17 cellular contexts compared by ENCODE assay signal in genomic region chr3:69339766-69340165, GRCh38. TPM values are rescaled to one million over a fixed set of nuclear protein-coding genes. Genes with fewer than 3 reads are reported as not detected.
DNase-seq lines count a peak whose midpoint lies in the region; ATAC-seq, FAIRE-seq and TF ChIP-seq lines count a peak whose summit lies in the region.
"Had no signal": no experiment of that assay in that cellular context is flagged by ENCODE, and none has a peak within 500 bp of the region (broad histone marks: within the 10 kb centered on the region; RNA-seq: fewer than 3 reads in every experiment).

No MANE protein-coding gene starts in this region.

- H3K27me3 ChIP-seq in H7 (ENCODE audit: control insufficient read depth, insufficient read depth, low read length) (no peaks in the 10 kb centered on the region), neutrophil (no peaks in the 10 kb centered on the region), small intestine (ENCODE audit: control insufficient read depth in 2 of 2, insufficient read depth in 2 of 2, low read length in 2 of 2) (no peaks in the 10 kb centered on the region)

- H3K4me1 ChIP-seq in neutrophil (ENCODE audit: control insufficient read depth in 1 of 2, insufficient read depth in 1 of 2, low read depth in 1 of 2, low read length in 1 of 2), result peaks cover 13 to 32% of the 10 kb centered on the region in 2 experiments
- H3K4me1 ChIP-seq in small intestine (ENCODE audit: control insufficient read depth in 2 of 2, insufficient read depth in 1 of 2, low read depth in 1 of 2, low read length in 1 of 2), result no peaks in the 10 kb centered on the region

- DNase-seq in H7 (peak; percentile 6), SK-N-DZ (ENCODE audit: low spot score) (peak; percentile 87), Right ventricle myocardium superior (no peak), RPMI8226 (no peak), small intestine (no peak)
- DNase-seq in activated T-cell treated with anti-CD3 and anti-CD28 coated beads, Interleukin-2, amount 50 U/mL, for 72 hours, result no peak
- DNase-seq: activated CD4-positive, alpha-beta T cell treated with anti-CD3 and anti-CD28 coated beads, Interleukin-2, amount 50 U/mL, for 48 hours; activated T-cell treated with anti-CD3 and anti-CD28 coated beads, Interleukin-2, amount 50 U/mL, for 1 hour; NCI-H2029 treated with DMSO at 0.1 percent for 48 hours; NCI-H524 treated with DMSO at 0.1 percent for 48 hours; stimulated activated naive CD8-positive, alpha-beta T cell treated with anti-CD3 and anti-CD28 coated beads, Interleukin-15, Interleukin-2, amounts not matched to agents 100 U/mL and 50 U/mL, for 24 hours had no signal

- H3K27me3 Mint-ChIP-seq in activated T-cell treated with anti-CD3 and anti-CD28 coated beads, Interleukin-2, amount 50 U/mL, for 72 hours (ENCODE audit: low read depth), result peaks cover 10% of the 10 kb centered on the region
- H3K27me3 Mint-ChIP-seq: activated naive CD8-positive, alpha-beta T cell; type B pancreatic cell had no signal

- peaks cover 1 to 4% of the 10 kb centered on the region in 2 donors for H3K36me3 Mint-ChIP-seq in activated T-cell treated with anti-CD3 and anti-CD28 coated beads, Interleukin-2, amount 50 U/mL, for 72 hours (ENCODE audit: insufficient read depth in 2 of 2)
- H3K36me3 Mint-ChIP-seq: type B pancreatic cell had no signal

- H3K27ac ChIP-seq in neutrophil (peak overlapping the region; percentile 71), small intestine (ENCODE audit: low read depth in 1 of 2, low read length in 1 of 2) (no peak overlapping the region)

- no peak for FAIRE-seq in small intestine (lab: Jason Lieb, UNC)

- no peaks in the 10 kb centered on the region for H3K4me1 Mint-ChIP-seq in activated T-cell treated with anti-CD3 and anti-CD28 coated beads, Interleukin-2, amount 50 U/mL, for 72 hours (ENCODE audit: low read depth)
- H3K4me1 Mint-ChIP-seq: B cell, neural crest cell had no signal

- H3K9me3 ChIP-seq in neutrophil (no peaks in the 10 kb centered on the region), small intestine (ENCODE audit: control insufficient read depth, low read depth) (no peaks in the 10 kb centered on the region)

- no peak for TF ChIP-seq CTCF in neutrophil (IDR thresholded peaks at IDR 0.05)

- H3K27ac Mint-ChIP-seq in activated T-cell treated with anti-CD3 and anti-CD28 coated beads, Interleukin-2, amount 50 U/mL, for 72 hours, result no peak overlapping the region
- H3K27ac Mint-ChIP-seq: activated naive CD8-positive, alpha-beta T cell; B cell; type B pancreatic cell had no signal

- WGBS in small intestine, 3 donors, result 69 to 94% (median 82%) methylated on average over 1 of the region's 1 CpG

- ATAC-seq in Right ventricle myocardium superior (ENCODE audit: poor library complexity) (peak; percentile 42), GM21367 (IDR thresholded peaks at IDR 0.05; ENCODE audit: unreplicated experiment) (no peak)
- no peak for ATAC-seq in activated T-cell treated with anti-CD3 and anti-CD28 coated beads, Interleukin-2, amount 50 U/mL, for 72 hours (replicated peaks in 1 of 2)
- ATAC-seq: stimulated activated naive CD8-positive, alpha-beta T cell treated with anti-CD3 and anti-CD28 coated beads, Interleukin-15, Interleukin-2, amounts not matched to agents 100 U/mL and 50 U/mL, for 24 hours had no signal

- no peak overlapping the region for H3K4me3 ChIP-seq in H7 (ENCODE audit: insufficient read depth, low read depth, low read length)
- H3K4me3 ChIP-seq in neutrophil (ENCODE audit: low read depth in 1 of 2, low read length in 1 of 2), result no peak overlapping the region
- no peak overlapping the region for H3K4me3 ChIP-seq in small intestine (ENCODE audit: low read depth in 1 of 2, low read length in 2 of 2)

- H3K36me3 ChIP-seq in H7 (replicated peaks; ENCODE audit: control insufficient read depth, insufficient read depth, low read length), result no peaks in the 10 kb centered on the region
- no peaks in the 10 kb centered on the region for H3K36me3 ChIP-seq in neutrophil
- no peaks in the 10 kb centered on the region for H3K36me3 ChIP-seq in small intestine (ENCODE audit: control insufficient read depth in 2 of 2, insufficient read depth in 2 of 2, low read length in 2 of 2)

- no peak overlapping the region for H3K4me3 Mint-ChIP-seq in activated T-cell treated with anti-CD3 and anti-CD28 coated beads, Interleukin-2, amount 50 U/mL, for 72 hours
- H3K4me3 Mint-ChIP-seq: activated naive CD8-positive, alpha-beta T cell; B cell; neural crest cell; type B pancreatic cell had no signal

- peaks cover 0 to 3% of the 10 kb centered on the region in 2 donors for H3K9me3 Mint-ChIP-seq in activated T-cell treated with anti-CD3 and anti-CD28 coated beads, Interleukin-2, amount 50 U/mL, for 72 hours
- H3K9me3 Mint-ChIP-seq: type B pancreatic cell had no signal

- intact Hi-C loops in Right ventricle myocardium superior (cut with DNase I), result no loop called here

RNA-seq across cellular contexts. Expression of gene FRMD4B, which starts 46.1 kb away (rescaled TPM):
- 1.0 and 1.6 TPM in 2 replicates for total RNA-seq in H7 (2014; rRNA removed; shearing (Covaris generic))
- polyA plus RNA-seq in SK-N-DZ (2014; cell fraction: cytosol; rRNA removed), result 30.9 and 32.3 TPM in 2 replicates
- 29.1 and 29.7 TPM in 2 replicates for polyA plus RNA-seq in SK-N-DZ (2014; cell fraction: nucleus; rRNA removed)
- 16.8 TPM for total RNA-seq in Right ventricle myocardium superior
- 10 to 100 TPM; 40.4 to 77.7 TPM for total RNA-seq in activated T-cell treated with anti-CD3 and anti-CD28 coated beads, Interleukin-2, amount 50 U/mL, for 72 hours
- polyA plus RNA-seq in small intestine, result 1 to 10 TPM; 5.6 to 9.7 (median 7.1) TPM

Comparison
In these comparisons a context has a peak if more than half of its experiments do, and no peak if none do; other contexts are left out.
1. DNase-seq: peak in H7 (single experiment) and SK-N-DZ (single experiment); none in Right ventricle myocardium superior (single experiment), activated T-cell treated with anti-CD3 and anti-CD28 coated beads, Interleukin-2, amount 50 U/mL, for 72 hours (0 of 2), RPMI8226 (single experiment) and small intestine (single experiment).